Comparison of ENCODE assay signal across 19 cellular contexts in genomic region chr17:66138120-66138519, GRCh38.
"Had no signal": no experiment of that assay in that cellular context is flagged by ENCODE, and none has a peak within 500 bp of the region (broad histone marks: within the 10 kb centered on the region; RNA-seq: fewer than 3 reads in every experiment).

No MANE protein-coding gene starts in this region.

- H3K4me2 ChIP-seq: hepatocyte had no signal

- H3K4me3 Mint-ChIP-seq: naive thymus-derived CD8-positive, alpha-beta T cell; stimulated activated memory B cell treated with anti-CD40 and anti-IgM and Interleukin-4, amounts not matched to agents 10 μg/mL and 1 μg/mL and 100 μg/mL, for 72 hours; stimulated activated naive CD8-positive, alpha-beta T cell treated with anti-CD3 and anti-CD28 coated beads, Interleukin-15, amount 100 ng/mL, for 72 hours had no signal

- H3K9me3 ChIP-seq: lower lobe of right lung, neutrophil had no signal

- DNase-seq: foreskin melanocyte; head of caudate nucleus; kidney; left cardiac atrium; left ventricle myocardium inferior; lower lobe of right lung; mesendoderm; naive thymus-derived CD8-positive, alpha-beta T cell; spleen; stimulated activated CD4-positive, alpha-beta T cell treated with anti-CD3 and anti-CD28 coated beads, Interleukin-15, amount 100 ng/mL, for 24 hours; stimulated activated CD4-positive, alpha-beta T cell treated with anti-CD3 and anti-CD28 coated beads, Interleukin-1b, Interleukin-23, amount 100 ng/mL, for 48 hours; stimulated activated CD4-positive, alpha-beta T cell treated with anti-CD3 and anti-CD28 coated beads, Interleukin-4, amount 100 ng/mL, for 24 hours; stimulated activated naive CD8-positive, alpha-beta T cell treated with anti-CD3 and anti-CD28 coated beads, Interleukin-15, amount 100 ng/mL, for 72 hours; transverse colon had no signal

- ATAC-seq: left cardiac atrium; lower lobe of right lung; naive thymus-derived CD8-positive, alpha-beta T cell; sciatic nerve; stimulated activated memory B cell treated with anti-CD40 and anti-IgM and Interleukin-4, amounts not matched to agents 10 μg/mL and 1 μg/mL and 100 μg/mL, for 72 hours; stimulated activated naive CD8-positive, alpha-beta T cell treated with anti-CD3 and anti-CD28 coated beads, Interleukin-15, amount 100 ng/mL, for 72 hours had no signal

- H3K4me3 ChIP-seq: hepatocyte, left ventricle myocardium inferior, lower lobe of right lung, spleen, thoracic aorta, transverse colon had no signal

- H3K27me3 Mint-ChIP-seq: stimulated activated memory B cell treated with anti-CD40 and anti-IgM and Interleukin-4, amounts not matched to agents 10 μg/mL and 1 μg/mL and 100 μg/mL, for 72 hours had no signal

- H3K27ac Mint-ChIP-seq: stimulated activated naive CD8-positive, alpha-beta T cell treated with anti-CD3 and anti-CD28 coated beads, Interleukin-15, amount 100 ng/mL, for 72 hours had no signal

- H3K4me1 Mint-ChIP-seq: stimulated activated naive CD8-positive, alpha-beta T cell treated with anti-CD3 and anti-CD28 coated beads, Interleukin-15, amount 100 ng/mL, for 72 hours had no signal

- H3K27me3 ChIP-seq: hepatocyte, neutrophil, spleen, transverse colon had no signal

- H3K36me3 ChIP-seq: lower lobe of right lung, neutrophil, thoracic aorta, transverse colon had no signal

- H3K4me1 ChIP-seq: left ventricle myocardium inferior, lower lobe of right lung, spleen had no signal

- H3K27ac ChIP-seq: hepatocyte, left ventricle myocardium inferior, lower lobe of right lung, neutrophil, spleen, thoracic aorta, transverse colon had no signal
